2 cellular contexts compared by ENCODE assay signal in the genomic region with DNA sequence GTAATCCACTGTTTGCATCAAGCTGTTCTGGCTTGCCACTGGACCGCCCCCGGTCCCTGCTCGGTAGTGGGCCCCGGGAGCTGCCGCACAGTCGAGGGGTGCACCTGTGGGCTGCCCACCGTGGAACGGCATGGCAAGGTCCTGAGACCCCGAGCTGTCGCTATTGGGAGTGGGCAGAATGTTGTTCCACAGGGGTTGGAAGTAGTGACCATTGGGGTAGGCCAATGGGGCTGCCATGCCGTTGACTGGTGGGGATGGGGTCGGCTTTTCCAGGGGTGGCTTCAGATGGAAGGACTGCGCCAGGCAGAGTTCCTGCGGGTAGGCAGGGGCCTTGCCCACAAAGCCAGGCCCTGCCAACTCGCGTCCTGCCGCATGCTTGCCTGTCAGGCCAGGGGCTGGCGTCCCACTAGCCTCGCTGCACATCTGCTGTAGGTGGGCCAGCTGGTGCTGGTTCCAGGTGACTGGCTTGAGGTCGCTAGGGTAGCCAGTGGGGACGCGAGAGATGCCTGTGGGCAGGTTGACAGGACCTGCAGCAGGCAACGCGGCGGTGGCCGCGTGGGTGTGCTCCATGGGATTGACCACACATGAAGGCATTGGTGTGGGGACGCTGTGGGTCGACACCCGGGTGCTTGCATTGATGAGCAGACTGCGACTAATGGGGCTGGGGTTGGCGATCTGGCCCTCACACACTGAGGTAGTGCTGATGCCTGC.
TF ChIP-seq lines count a peak whose summit lies in the region.

No MANE protein-coding gene starts in this region.

TF ChIP-seq in GM23338, 12 proteins besides CTCF, POLR2A, EP300 and RAD21:
- no peak for TF ChIP-seq ZNF331 (CRISPR knock-in tag; IDR thresholded peaks at IDR 0.05; ENCODE audit: low read depth)
TF ChIP-seq in GM23338: peak in this region for 0.

TF ChIP-seq in GM12891, 5 proteins besides CTCF, POLR2A, EP300 and RAD21:
- TF ChIP-seq POLR2AphosphoS5 (IDR thresholded peaks at IDR 0.05; ENCODE audit: low read depth, low read length) (no peak), POU2F2 (IDR thresholded peaks at IDR 0.05; ENCODE audit: low read depth, low read length) (no peak), PAX5 (IDR thresholded peaks at IDR 0.05; ENCODE audit: insufficient read depth, low read length, severe bottlenecking) (no peak), TAF1 (IDR thresholded peaks at IDR 0.05; ENCODE audit: low read depth, low read length) (no peak), SPI1 (IDR thresholded peaks at IDR 0.05; ENCODE audit: low read depth, low read length) (no peak)
